In the genomic region with DNA sequence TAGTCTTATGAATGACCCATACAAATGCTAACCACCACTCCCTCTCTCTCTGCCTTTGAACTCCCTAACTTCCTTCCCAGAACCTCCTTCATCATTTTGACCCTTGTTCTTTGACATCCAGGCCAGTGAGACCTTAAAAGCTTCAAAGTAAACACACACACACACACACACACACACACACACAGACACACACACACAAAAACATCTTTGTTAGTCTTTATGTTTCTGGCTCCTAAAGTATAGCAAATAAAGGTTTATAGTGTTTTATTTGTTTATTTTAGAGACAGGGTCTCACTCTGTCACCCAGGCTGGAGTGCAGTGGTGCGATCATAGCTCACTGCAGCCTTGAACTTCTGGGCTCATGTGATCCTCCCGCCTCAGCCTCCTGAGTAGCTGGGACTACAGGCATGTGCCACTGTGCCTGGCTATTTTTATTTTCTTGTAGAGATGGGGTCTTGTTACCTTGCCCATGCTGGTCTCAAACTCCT, we compare ENCODE assay signal across 2 cellular contexts. TPM values are rescaled to one million over a fixed set of nuclear protein-coding genes. Genes with fewer than 3 reads are reported as not detected.
"Had no signal": no experiment of that assay in that cellular context is flagged by ENCODE, and none has a peak within 500 bp of the region (broad histone marks: within the 10 kb centered on the region; RNA-seq: fewer than 3 reads in every experiment).

No MANE protein-coding gene starts in this region.

RNA-seq across cellular contexts. Expression of a gene that starts 9.8 kb away (rescaled TPM):
- total RNA-seq: lung microvascular endothelial cell; naive thymus-derived CD8-positive, alpha-beta T cell had no signal
- polyA plus RNA-seq: naive thymus-derived CD8-positive, alpha-beta T cell had no signal
